ENCODE assay signal across 36 cellular contexts in genomic region chr3:42970976-42971772, GRCh38. TPM values are rescaled to one million over a fixed set of nuclear protein-coding genes. Genes with fewer than 3 reads are reported as not detected.
"Had no signal": no experiment of that assay in that cellular context is flagged by ENCODE, and none has a peak within 500 bp of the region (broad histone marks: within the 10 kb centered on the region; RNA-seq: fewer than 3 reads in every experiment).

No MANE protein-coding gene starts in this region.

- H3K9me3 ChIP-seq: adrenal gland, ascending aorta had no signal

- ATAC-seq: activated naive CD4-positive, alpha-beta T cell treated with anti-CD3 and anti-CD28 coated beads, Interleukin-2, amount 50 U/mL, for 72 hours; activated naive CD8-positive, alpha-beta T cell treated with anti-CD3 and anti-CD28 coated beads, Interleukin-2, amount 50 U/mL, for 24 hours; activated T-cell treated with anti-CD3 and anti-CD28 coated beads, Interleukin-2, amount 50 U/mL, for 4 hours; activated T-cell treated with anti-CD3 and anti-CD28 coated beads, Interleukin-2, amount 50 U/mL, for 72 hours; activated T-helper 17 cell treated with anti-CD3 and anti-CD28 coated beads, Interleukin-2, amount 50 U/mL, for 72 hours; body of pancreas had no signal

- FAIRE-seq: astrocyte, bronchial epithelial cell had no signal

- H3K36me3 ChIP-seq: adrenal gland, ascending aorta, brain microvascular endothelial cell, breast epithelium, cardiac muscle cell had no signal

- H3K4me1 ChIP-seq: adrenal gland, ascending aorta, body of pancreas, breast epithelium had no signal

- H3K27ac ChIP-seq: adrenal gland, ascending aorta, body of pancreas, brain microvascular endothelial cell, breast epithelium, cardiac muscle cell had no signal

- DNase-seq: activated effector memory CD4-positive, alpha-beta T cell treated with anti-CD3 and anti-CD28 coated beads, Interleukin-2, amount 50 U/mL, for 16 hours; activated effector memory CD4-positive, alpha-beta T cell treated with Interleukin-2 at 50 U/mL for 16 hours; activated gamma-delta T cell; activated gamma-delta T cell treated with Interleukin-2 at 50 U/mL for 16 hours; activated naive CD4-positive, alpha-beta T cell treated with anti-CD3 and anti-CD28 coated beads for 36 hours; activated naive CD4-positive, alpha-beta T cell treated with anti-CD3 and anti-CD28 coated beads, Interleukin-2, amount 10 ng/mL, durations not matched to agents 7 days and 5 days; activated naive CD4-positive, alpha-beta T cell treated with anti-CD3 and anti-CD28 coated beads, Interleukin-2, amount 50 U/mL, for 16 hours; activated naive CD4-positive, alpha-beta T cell treated with Interleukin-2 at 50 U/mL for 16 hours; activated naive CD8-positive, alpha-beta T cell treated with anti-CD3 and anti-CD28 coated beads for 36 hours; activated naive CD8-positive, alpha-beta T cell treated with anti-CD3 and anti-CD28 coated beads, Interleukin-2, amount 10 ng/mL, durations not matched to agents 7 days and 5 days; activated naive CD8-positive, alpha-beta T cell treated with anti-CD3 and anti-CD28 coated beads, Interleukin-2, amount 50 U/mL, for 24 hours; activated T-cell treated with anti-CD3 and anti-CD28 coated beads for 4 hours; activated T-cell treated with anti-CD3 and anti-CD28 coated beads, Interleukin-2, amount 50 U/mL, for 1 hour; activated T-cell treated with anti-CD3 and anti-CD28 coated beads, Interleukin-2, amount 50 U/mL, for 24 hours; activated T-cell treated with anti-CD3 and anti-CD28 coated beads, Interleukin-2, amount 50 U/mL, for 4 hours; activated T-cell treated with anti-CD3 and anti-CD28 coated beads, Interleukin-2, amount 50 U/mL, for 48 hours; activated T-cell treated with anti-CD3 and anti-CD28 coated beads, Interleukin-2, amount 50 U/mL, for 72 hours; adrenal gland; amniotic stem cell; amygdala; anterior cingulate cortex; aorta; body of pancreas; brain microvascular endothelial cell; caudate nucleus; central memory CD4-positive, alpha-beta T cell; cerebellar nuclear complex had no signal

- H3K27me3 ChIP-seq: adrenal gland, ascending aorta, body of pancreas, brain microvascular endothelial cell, breast epithelium, cardiac muscle cell had no signal

- H3K4me3 ChIP-seq: adrenal gland, ascending aorta, body of pancreas, breast epithelium, cardiac muscle cell had no signal

RNA-seq across cellular contexts. Expression of gene GASK1A, which starts 7.9 kb away (rescaled TPM):
- total RNA-seq: activated naive CD4-positive, alpha-beta T cell treated with anti-CD3 and anti-CD28 coated beads for 36 hours; activated naive CD4-positive, alpha-beta T cell treated with anti-CD3 and anti-CD28 coated beads, Interleukin-2, amount 50 U/mL, for 72 hours; activated naive CD8-positive, alpha-beta T cell treated with anti-CD3 and anti-CD28 coated beads, Interleukin-2, amount 10 ng/mL, durations not matched to agents 7 days and 5 days; activated T-cell treated with anti-CD3 and anti-CD28 coated beads, Interleukin-2, amount 50 U/mL, for 4 hours; activated T-helper 1 cell treated with anti-CD3 and anti-CD28 coated beads, Interleukin-12 subunit alpha, Interleukin-12 subunit beta, Interleukin-2, Interleukin-4 antibody, amounts not matched to agents 30 ng/mL and 10 ng/mL and 1 ng/mL, durations not matched to agents 14 hours and 24 hours and 36 hours; activated T-helper 17 cell treated with anti-CD3 and anti-CD28 coated beads, Interleukin-2, amount 50 U/mL, for 72 hours; activated T-helper 2 cell treated with anti-CD3 and anti-CD28 coated beads, Interferon-gamma antibody, Interleukin-2, Interleukin-4, amounts not matched to agents 10 μg/mL and 5 μg/mL and 100 μg/mL, durations not matched to agents 14 hours and 24 hours and 36 hours had no signal
